1 cellular context compared by ENCODE assay signal in genomic region chrX:118221733-118222132, GRCh38.
A peak's percentile ranks its signal among the peaks of the same experiment; 100 is the strongest.
TF ChIP-seq lines count a peak whose summit lies in the region.

No MANE protein-coding gene starts in this region.

TF ChIP-seq in SK-N-SH, 30 proteins besides CTCF, POLR2A, EP300 and RAD21 (continued from another document):
- TF ChIP-seq CHD2 (IDR thresholded peaks at IDR 0.05; ENCODE audit: low read length, partially characterized antibody), result peak; percentile 36
TF ChIP-seq in SK-N-SH: peak in this region for 9.
